ENCODE assay signal across 18 cellular contexts in the genomic region with DNA sequence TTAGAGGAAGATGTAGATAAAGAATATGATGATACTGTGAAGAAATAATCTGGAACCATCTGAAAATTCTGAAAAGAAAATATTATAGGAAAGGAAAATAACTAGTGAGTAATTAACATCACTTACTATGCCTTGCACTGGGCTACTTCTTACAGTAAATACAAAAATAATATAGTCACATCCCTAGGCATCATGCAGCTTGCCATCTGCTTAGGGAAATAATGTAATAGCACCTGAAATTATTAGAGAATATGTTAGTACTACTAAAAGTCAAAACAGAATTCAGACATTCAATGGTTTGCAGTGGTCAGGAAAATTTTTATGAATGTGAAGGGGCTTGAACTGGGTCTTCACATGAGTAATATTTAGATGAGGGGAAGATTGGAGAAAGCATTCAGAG.
"Had no signal": no experiment of that assay in that cellular context is flagged by ENCODE, and none has a peak within 500 bp of the region (broad histone marks: within the 10 kb centered on the region; RNA-seq: fewer than 3 reads in every experiment).

No MANE protein-coding gene starts in this region.

- H3K27ac ChIP-seq: coronary artery, esophagus muscularis mucosa, foreskin keratinocyte, heart right ventricle, left lung, lower lobe of right lung had no signal

- H3K4me3 Mint-ChIP-seq: mesothelial cell of epicardium, naive B cell had no signal

- H3K9me3 Mint-ChIP-seq: mesothelial cell of epicardium, naive B cell had no signal

- H3K36me3 ChIP-seq: esophagus muscularis mucosa, heart right ventricle, left lung, lower lobe of right lung had no signal

- DNase-seq: dermis blood vessel endothelial cell; dorsolateral prefrontal cortex; effector CD4-positive, alpha-beta T cell; effector memory CD4-positive, alpha-beta T cell; foreskin keratinocyte; glutamatergic neuron; heart right ventricle; hippocampal formation; left cardiac atrium; left lung; left ventricle myocardium superior; lower lobe of right lung; mesenchymal stem cell; naive B cell had no signal

- H3K4me1 Mint-ChIP-seq: mesothelial cell of epicardium, naive B cell had no signal

- H3K4me3 ChIP-seq: coronary artery, dorsolateral prefrontal cortex, esophagus muscularis mucosa, heart right ventricle, left lung, lower lobe of right lung, mucosa of descending colon had no signal

- H3K9me3 ChIP-seq: esophagus muscularis mucosa, heart right ventricle, left lung, lower lobe of right lung, mucosa of descending colon had no signal

- H3K36me3 Mint-ChIP-seq: mesothelial cell of epicardium, naive B cell had no signal

- ATAC-seq: foreskin keratinocyte, heart right ventricle, left cardiac atrium, left lung, left ventricle myocardium superior, lower lobe of right lung had no signal

- H3K27me3 ChIP-seq: dorsolateral prefrontal cortex, esophagus muscularis mucosa, foreskin keratinocyte, heart right ventricle, left lung had no signal

- H3K4me1 ChIP-seq: esophagus muscularis mucosa, foreskin keratinocyte, heart right ventricle, left lung, lower lobe of right lung had no signal

- H3K27ac Mint-ChIP-seq: mesothelial cell of epicardium had no signal
